Comparison of ENCODE assay signal across 13 cellular contexts in genomic region chr9:79447760-79448159, GRCh38.
"Had no signal": no experiment of that assay in that cellular context is flagged by ENCODE, and none has a peak within 500 bp of the region (broad histone marks: within the 10 kb centered on the region; RNA-seq: fewer than 3 reads in every experiment).

No MANE protein-coding gene starts in this region.

- H3K4me3 Mint-ChIP-seq: activated naive CD8-positive, alpha-beta T cell treated with anti-CD3 and anti-CD28 coated beads, Interleukin-2, amount 50 U/mL, for 24 hours; activated T-helper 1 cell treated with anti-CD3 and anti-CD28 coated beads, Interleukin-12 subunit alpha, Interleukin-12 subunit beta, Interleukin-2, Interleukin-4 antibody, amounts not matched to agents 30 ng/mL and 10 ng/mL and 1 ng/mL, durations not matched to agents 14 hours and 24 hours and 36 hours; naive thymus-derived CD8-positive, alpha-beta T cell; stimulated activated naive CD8-positive, alpha-beta T cell treated with anti-CD3 and anti-CD28 coated beads, Interleukin-15, amount 100 ng/mL, for 72 hours had no signal

- ATAC-seq: activated naive CD8-positive, alpha-beta T cell treated with anti-CD3 and anti-CD28 coated beads, Interleukin-2, amount 50 U/mL, for 24 hours; gastroesophageal sphincter; naive thymus-derived CD8-positive, alpha-beta T cell; stimulated activated naive CD8-positive, alpha-beta T cell treated with anti-CD3 and anti-CD28 coated beads, Interleukin-15, amount 100 ng/mL, for 72 hours had no signal

- H3K27me3 Mint-ChIP-seq: activated naive CD8-positive, alpha-beta T cell treated with anti-CD3 and anti-CD28 coated beads, Interleukin-2, amount 50 U/mL, for 24 hours; naive thymus-derived CD8-positive, alpha-beta T cell; stimulated activated naive CD8-positive, alpha-beta T cell treated with anti-CD3 and anti-CD28 coated beads, Interleukin-15, amount 100 ng/mL, for 72 hours had no signal

- H3K4me3 ChIP-seq: ascending aorta, gastroesophageal sphincter had no signal

- H3K4me1 Mint-ChIP-seq: activated naive CD8-positive, alpha-beta T cell treated with anti-CD3 and anti-CD28 coated beads, Interleukin-2, amount 50 U/mL, for 24 hours; naive thymus-derived CD8-positive, alpha-beta T cell; stimulated activated naive CD8-positive, alpha-beta T cell treated with anti-CD3 and anti-CD28 coated beads, Interleukin-15, amount 100 ng/mL, for 72 hours had no signal

- H3K36me3 ChIP-seq: ascending aorta, gastroesophageal sphincter, WERI-Rb-1 had no signal

- H3K4me1 ChIP-seq: ascending aorta, gastroesophageal sphincter had no signal

- FAIRE-seq: urothelium cell line had no signal

- H3K27ac Mint-ChIP-seq: activated naive CD8-positive, alpha-beta T cell treated with anti-CD3 and anti-CD28 coated beads, Interleukin-2, amount 50 U/mL, for 24 hours; activated T-helper 1 cell treated with anti-CD3 and anti-CD28 coated beads, Interleukin-12 subunit alpha, Interleukin-12 subunit beta, Interleukin-2, Interleukin-4 antibody, amounts not matched to agents 30 ng/mL and 10 ng/mL and 1 ng/mL, durations not matched to agents 14 hours and 24 hours and 36 hours; naive thymus-derived CD8-positive, alpha-beta T cell; stimulated activated naive CD8-positive, alpha-beta T cell treated with anti-CD3 and anti-CD28 coated beads, Interleukin-15, amount 100 ng/mL, for 72 hours had no signal

- H3K27ac ChIP-seq: ascending aorta, gastroesophageal sphincter, WERI-Rb-1 had no signal

- H3K27me3 ChIP-seq: ascending aorta, gastroesophageal sphincter had no signal

- DNase-seq: activated CD4-positive, alpha-beta T cell treated with anti-CD3 and anti-CD28 coated beads for 4 hours; activated naive CD4-positive, alpha-beta T cell treated with Interleukin-2 at 50 U/mL for 16 hours; activated naive CD8-positive, alpha-beta T cell treated with anti-CD3 and anti-CD28 coated beads, Interleukin-2, amount 50 U/mL, for 24 hours; kidney glomerular epithelial cell; naive thymus-derived CD8-positive, alpha-beta T cell; stimulated activated CD4-positive, alpha-beta T cell treated with anti-CD3 and anti-CD28 coated beads, Interleukin-4, amount 100 ng/mL, for 24 hours; stimulated activated naive CD8-positive, alpha-beta T cell treated with anti-CD3 and anti-CD28 coated beads, Interleukin-15, amount 100 ng/mL, for 72 hours; T-helper 1 cell; WERI-Rb-1 had no signal
